11 cellular contexts compared by ENCODE assay signal in the genomic region with DNA sequence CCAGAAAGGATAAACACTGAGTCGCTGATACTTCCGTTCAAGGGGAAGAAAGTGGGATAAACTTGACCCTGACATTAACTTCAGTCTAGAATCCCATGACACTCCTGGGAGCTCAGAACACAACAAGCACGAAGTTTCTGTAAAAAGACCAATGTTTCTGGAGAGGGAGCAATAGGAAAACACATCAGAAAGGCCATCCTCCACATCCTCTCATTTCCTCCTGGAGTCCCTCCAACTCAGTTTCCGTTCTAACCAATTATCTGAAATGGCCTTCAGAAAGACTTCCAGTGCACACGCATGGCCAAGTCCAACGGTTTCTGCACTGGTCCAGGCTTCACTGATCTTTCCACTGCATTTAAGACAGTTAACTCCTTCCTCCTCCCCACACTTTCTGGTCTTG.
DNase-seq lines count a peak whose midpoint lies in the region; ATAC-seq and TF ChIP-seq lines count a peak whose summit lies in the region.
"Had no signal": no experiment of that assay in that cellular context is flagged by ENCODE, and none has a peak within 500 bp of the region (broad histone marks: within the 10 kb centered on the region; RNA-seq: fewer than 3 reads in every experiment).

No MANE protein-coding gene starts in this region.

- peak; percentile 53 for DNase-seq in EH (ENCODE audit: low read depth)
- peak; percentile 55 for DNase-seq in astrocyte of the hippocampus (ENCODE audit: low read depth, low spot score)
- peak; percentile 43 for DNase-seq in left cardiac atrium
- no peak for DNase-seq in gastrocnemius medialis
- DNase-seq in T-cell, result no peak
- no peak for DNase-seq in amniotic stem cell (lab: John Stamatoyannopoulos, UW)
- DNase-seq in stimulated activated CD4-positive, alpha-beta T cell treated with anti-CD3 and anti-CD28 coated beads, Interleukin-1b, Interleukin-23, amount 100 ng/mL, for 48 hours, result no peak
- no peak for DNase-seq in LoVo (ENCODE audit: low spot score)
- DNase-seq: activated B cell treated with CpG ODN at 0.5 μM for 24 hours, NCI-H345 had no signal

- ATAC-seq in left cardiac atrium (peak; percentile 30 to 51), gastrocnemius medialis (peak in 1 of 2 donors; percentile 11), T-cell (replicated peaks in 1 of 4) (no peak)

- no peak overlapping the region for H3K27ac Mint-ChIP-seq in T-cell
- H3K27ac Mint-ChIP-seq: activated B cell treated with CpG ODN at 0.5 μM for 24 hours, progenitor cell of endocrine pancreas had no signal

- no peak overlapping the region for H3K4me3 Mint-ChIP-seq in T-cell
- H3K4me3 Mint-ChIP-seq: activated B cell treated with CpG ODN at 0.5 μM for 24 hours had no signal

- H3K4me1 ChIP-seq in gastrocnemius medialis, result peaks cover 81% of the 10 kb centered on the region in 2 donors

- POLR2A ChIA-PET in T-cell (lab: Charles Lee), result no interaction called here

- no peaks in the 10 kb centered on the region for H3K36me3 Mint-ChIP-seq in T-cell

- intact Hi-C loops in left cardiac atrium (cut with DNase I) (no loop called here), gastrocnemius medialis (cut with DNase I; ENCODE audit: low total_unique reads) (no loop called here)

- in situ Hi-C loops in gastrocnemius medialis (cut with MboI; ENCODE audit: low sequenced_read_pairs in 4 of 4), result no loop called here

- H3K9me3 Mint-ChIP-seq in T-cell, result no peaks in the 10 kb centered on the region
- H3K9me3 Mint-ChIP-seq: activated B cell treated with CpG ODN at 0.5 μM for 24 hours had no signal

- no peak overlapping the region for H3K4me3 ChIP-seq in gastrocnemius medialis

- no peaks in the 10 kb centered on the region for H3K36me3 ChIP-seq in gastrocnemius medialis

- no peak for TF ChIP-seq CTCF in gastrocnemius medialis (IDR thresholded peaks at IDR 0.05 in 4 of 5, conservative IDR thresholded peaks at IDR 0.05 in 1 of 5)

- TF ChIP-seq POLR2A in gastrocnemius medialis (IDR thresholded peaks at IDR 0.05), result no peak

- no peaks in the 10 kb centered on the region for H3K4me1 Mint-ChIP-seq in T-cell
- H3K4me1 Mint-ChIP-seq: activated B cell treated with CpG ODN at 0.5 μM for 24 hours had no signal

- H3K27me3 ChIP-seq in gastrocnemius medialis, result no peaks in the 10 kb centered on the region

- H3K9me3 ChIP-seq in gastrocnemius medialis, result no peaks in the 10 kb centered on the region

- H3K27ac ChIP-seq in gastrocnemius medialis, result peak overlapping the region; percentile 83 to 90 (median 86)

- CTCF ChIA-PET in T-cell (lab: Charles Lee), result interaction anchor here (0.6 to 1.2 kb wide), 3 partner anchors 9 to 1570 kb away, joined by 3 to 5 read pairs (median 4); no protein-coding TSS in a partner anchor

- H3K27me3 Mint-ChIP-seq in T-cell, result peaks cover 4 to 8% of the 10 kb centered on the region in 2 donors
- H3K27me3 Mint-ChIP-seq: progenitor cell of endocrine pancreas had no signal

Comparison
In these comparisons a context has a peak if more than half of its experiments do, and no peak if none do; other contexts are left out.
1. DNase-seq: peak in EH (single experiment), astrocyte of the hippocampus (single experiment) and left cardiac atrium (single experiment); none in gastrocnemius medialis (0 of 2), T-cell (0 of 34), amniotic stem cell (single experiment), stimulated activated CD4-positive, alpha-beta T cell treated with anti-CD3 and anti-CD28 coated beads, Interleukin-1b, Interleukin-23, amount 100 ng/mL, for 48 hours (single experiment) and LoVo (single experiment).
2. ATAC-seq: peak in left cardiac atrium (2 of 2); none in T-cell (0 of 4).